Comparison of ENCODE assay signal across 8 cellular contexts in the genomic region with DNA sequence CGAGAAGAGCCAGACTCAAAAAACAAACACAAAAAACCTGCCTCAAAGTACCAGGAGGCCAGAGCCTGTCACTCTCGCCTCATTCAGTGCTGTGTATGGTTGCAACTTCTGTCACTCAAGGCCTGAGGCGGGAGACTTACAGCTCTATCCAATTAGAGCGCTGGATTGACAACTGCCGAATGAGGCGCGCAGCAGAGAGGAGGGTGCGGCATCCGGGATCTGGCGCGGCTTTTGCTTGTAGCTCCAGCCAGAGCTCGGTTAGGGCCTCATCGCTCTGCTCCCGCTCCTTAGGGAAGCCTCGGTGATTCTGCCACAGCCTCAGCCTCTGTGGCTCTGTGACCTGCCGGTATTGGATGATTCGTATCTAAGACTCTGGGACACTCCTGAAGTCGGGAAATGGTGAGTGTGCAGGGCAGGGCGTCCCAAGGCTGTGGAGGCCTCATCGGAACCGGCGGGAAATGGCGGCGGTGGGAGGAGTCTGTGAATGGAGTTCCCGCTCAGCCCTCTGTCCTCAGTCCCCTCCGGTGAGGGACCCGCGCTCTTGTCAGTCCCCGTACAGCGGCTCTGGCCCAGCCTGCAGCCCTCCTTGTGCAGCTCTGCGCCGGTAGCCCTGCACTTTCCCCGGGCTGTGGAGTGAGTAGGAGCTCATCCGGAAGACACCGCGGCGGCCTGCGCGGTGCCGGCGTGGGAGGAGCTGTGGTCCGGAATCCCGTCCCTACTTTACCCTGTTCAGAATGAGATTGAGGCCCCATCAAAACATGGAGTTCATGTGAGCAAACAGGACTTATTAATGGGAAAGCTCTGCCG. TPM values are rescaled to one million over a fixed set of nuclear protein-coding genes. Genes with fewer than 3 reads are reported as not detected.
DNase-seq lines count a peak whose midpoint lies in the region; ATAC-seq and TF ChIP-seq lines count a peak whose summit lies in the region.

A gene (plus strand): TSS at position 227 of the 807 bp plus-strand sequence. CDS start 170 bp downstream, at position 397.

- peak within 1 kb of the TSS; percentile 91 for H3K4me3 ChIP-seq in AG10803 (ENCODE audit: low read length)
- H3K4me3 ChIP-seq in dorsolateral prefrontal cortex, result peak within 1 kb of the TSS; percentile 57 to 99 (median 90)
- H3K4me3 ChIP-seq in lower leg skin (ENCODE audit: low read depth, poor library complexity, severe bottlenecking), result peak within 1 kb of the TSS; percentile 68

- DNase-seq in AG10803 (ENCODE audit: low read depth) (peak; percentile 95), NCI-H510A treated with DMSO at 0.1 percent for 48 hours (lab: John Stamatoyannopoulos, UW) (peak; percentile 80), dorsolateral prefrontal cortex (peak; percentile 87 to 98 (median 96)), lower leg skin (ENCODE audit: low spot score in 2 of 2) (peak; percentile 94 to 98)
- peak; percentile 96 for DNase-seq in activated CD4-positive, alpha-beta memory T cell treated with anti-CD3 and anti-CD28 coated beads for 36 hours
- DNase-seq in stimulated activated CD4-positive, alpha-beta T cell treated with anti-CD3 and anti-CD28 coated beads, Interleukin-4, amount 100 ng/mL, for 4 hours, result peak; percentile 83 to 91

- ATAC-seq in GM19025 (IDR thresholded peaks at IDR 0.05; ENCODE audit: low read depth, unreplicated experiment) (peak; percentile 98), HG03378 (IDR thresholded peaks at IDR 0.05; ENCODE audit: unreplicated experiment) (peak; percentile 99)

- H3K27ac Mint-ChIP-seq in activated CD4-positive, alpha-beta memory T cell treated with anti-CD3 and anti-CD28 coated beads for 36 hours, result peak within 1 kb of the TSS; percentile 98

- TF ChIP-seq POLR2A in lower leg skin (IDR thresholded peaks at IDR 0.05), result no peak

- H3K27ac ChIP-seq in dorsolateral prefrontal cortex, result peak within 1 kb of the TSS; percentile 51 to 96 (median 87)

- WGBS in lower leg skin, 2 donors, result 0 to 12% methylated on average over 22 to 33 of the region's 44 CpGs

- H3K36me3 Mint-ChIP-seq in activated CD4-positive, alpha-beta memory T cell treated with anti-CD3 and anti-CD28 coated beads for 36 hours, result peaks cover 46% of the 10 kb centered on the region

- intact Hi-C loops in activated CD4-positive, alpha-beta memory T cell treated with anti-CD3 and anti-CD28 coated beads for 36 hours (cut with micrococcal nuclease), result loop anchor here (5.0 kb wide), 3 partner anchors 88 to 373 kb away; a partner anchor contains a TSS
- intact Hi-C loops in dorsolateral prefrontal cortex (cut with DNase I), result loop anchor here in 1 of 2 donors (5.0 kb wide), 1 partner anchor 213 kb away; a partner anchor contains a TSS
- intact Hi-C loops in lower leg skin (cut with DNase I; ENCODE audit: low total_unique reads), result no loop called here

- no peaks in the 10 kb centered on the region for H3K27me3 ChIP-seq in dorsolateral prefrontal cortex

- H3K27me3 Mint-ChIP-seq in activated CD4-positive, alpha-beta memory T cell treated with anti-CD3 and anti-CD28 coated beads for 36 hours, result no peaks in the 10 kb centered on the region

- CTCF ChIA-PET in activated CD4-positive, alpha-beta memory T cell treated with anti-CD3 and anti-CD28 coated beads for 36 hours (lab: Charles Lee), result interaction anchor here (1.7 to 1.8 kb wide), 2 partner anchors 120 to 478 kb away, joined by 4 to 9 read pairs; no protein-coding TSS in a partner anchor

- H3K4me1 Mint-ChIP-seq in activated CD4-positive, alpha-beta memory T cell treated with anti-CD3 and anti-CD28 coated beads for 36 hours (ENCODE audit: low read depth), result peaks cover 28% of the 10 kb centered on the region

- peak within 1 kb of the TSS; percentile 96 for H3K4me3 Mint-ChIP-seq in activated CD4-positive, alpha-beta memory T cell treated with anti-CD3 and anti-CD28 coated beads for 36 hours

- H3K9me3 Mint-ChIP-seq in activated CD4-positive, alpha-beta memory T cell treated with anti-CD3 and anti-CD28 coated beads for 36 hours, result peaks cover 29% of the 10 kb centered on the region

- POLR2A ChIA-PET in activated CD4-positive, alpha-beta memory T cell treated with anti-CD3 and anti-CD28 coated beads for 36 hours (lab: Charles Lee), result interaction anchor here (0.6 to 1.9 kb wide), 7 partner anchors 11 to 369 kb away, joined by 3 to 18 read pairs (median 7); a partner anchor contains a TSS

- TF ChIP-seq CTCF in AG10803 (conservative IDR thresholded peaks at IDR 0.05; ENCODE audit: low read length), result no peak
- peak in 9 of 56 donors; percentile 9 to 41 (median 17) for TF ChIP-seq CTCF in dorsolateral prefrontal cortex (IDR thresholded peaks at IDR 0.05 in 54 of 56, conservative IDR thresholded peaks at IDR 0.05 in 2 of 56; ENCODE audit: low read depth in 1 of 56, partially characterized antibody in 56 of 56)
- no peak for TF ChIP-seq CTCF in lower leg skin (IDR thresholded peaks at IDR 0.05)

RNA-seq across cellular contexts. Expression of the gene that starts here (rescaled TPM):
- 1 to 10 TPM; 7.7 TPM for total RNA-seq in activated CD4-positive, alpha-beta memory T cell treated with anti-CD3 and anti-CD28 coated beads for 36 hours
- total RNA-seq in dorsolateral prefrontal cortex (10 to 100 TPM; 10.3 to 33.8 (median 17.1) TPM), lower leg skin (1 to 10 TPM; 5.7 to 9.2 (median 7.5) TPM)

Comparison
In these comparisons a context has a peak if more than half of its experiments do, and no peak if none do; other contexts are left out.
1. Peak in every context shown above with its lines: DNase-seq, ATAC-seq, H3K4me3 ChIP-seq and H3K27ac ChIP-seq.